In genomic region chr17:35202582-35202981, GRCh38 we compare ENCODE assay signal across 21 cellular contexts. TPM values are rescaled to one million over a fixed set of nuclear protein-coding genes. Genes with fewer than 3 reads are reported as not detected.
"Had no signal": no experiment of that assay in that cellular context is flagged by ENCODE, and none has a peak within 500 bp of the region (broad histone marks: within the 10 kb centered on the region; RNA-seq: fewer than 3 reads in every experiment).

No MANE protein-coding gene starts in this region.

RNA-seq across cellular contexts. Expression of gene SLC35G3, which starts 8.4 kb away (rescaled TPM):
- total RNA-seq: activated naive CD4-positive, alpha-beta T cell treated with anti-CD3 and anti-CD28 coated beads for 36 hours; activated naive CD4-positive, alpha-beta T cell treated with anti-CD3 and anti-CD28 coated beads, Interleukin-2, amount 50 U/mL, for 72 hours; activated naive CD8-positive, alpha-beta T cell treated with anti-CD3 and anti-CD28 coated beads for 36 hours; activated naive CD8-positive, alpha-beta T cell treated with anti-CD3 and anti-CD28 coated beads, Interleukin-2, amount 10 ng/mL, durations not matched to agents 7 days and 5 days; activated T-cell treated with anti-CD3 and anti-CD28 coated beads, Interleukin-2, amount 50 U/mL, for 4 hours; activated T-cell treated with anti-CD3 and anti-CD28 coated beads, Interleukin-2, amount 50 U/mL, for 72 hours; activated T-helper 1 cell treated with anti-CD3 and anti-CD28 coated beads, Interleukin-12 subunit alpha, Interleukin-12 subunit beta, Interleukin-2, Interleukin-4 antibody, amounts not matched to agents 30 ng/mL and 10 ng/mL and 1 ng/mL, durations not matched to agents 14 hours and 24 hours and 36 hours; activated T-helper 17 cell treated with anti-CD3 and anti-CD28 coated beads, Interleukin-2, amount 50 U/mL, for 72 hours; activated T-helper 2 cell treated with anti-CD3 and anti-CD28 coated beads, Interferon-gamma antibody, Interleukin-2, Interleukin-4, amounts not matched to agents 10 μg/mL and 5 μg/mL and 100 μg/mL, durations not matched to agents 14 hours and 24 hours and 36 hours; adrenal gland; aorta; ascending aorta; astrocyte; body of pancreas; breast epithelium; bronchial epithelial cell; cardiac muscle cell; cardiac septum; cerebellum; chondrocyte had no signal
- polyA plus RNA-seq: adipose tissue, adrenal gland, aorta had no signal

RNA-seq across cellular contexts. Expression of gene UNC45B, which starts 55.0 kb away (rescaled TPM):
- total RNA-seq: activated T-cell treated with anti-CD3 and anti-CD28 coated beads, Interleukin-2, amount 50 U/mL, for 4 hours; activated T-helper 1 cell treated with anti-CD3 and anti-CD28 coated beads, Interleukin-12 subunit alpha, Interleukin-12 subunit beta, Interleukin-2, Interleukin-4 antibody, amounts not matched to agents 30 ng/mL and 10 ng/mL and 1 ng/mL, durations not matched to agents 14 hours and 24 hours and 36 hours; activated T-helper 17 cell treated with anti-CD3 and anti-CD28 coated beads, Interleukin-2, amount 50 U/mL, for 72 hours; activated T-helper 2 cell treated with anti-CD3 and anti-CD28 coated beads, Interferon-gamma antibody, Interleukin-2, Interleukin-4, amounts not matched to agents 10 μg/mL and 5 μg/mL and 100 μg/mL, durations not matched to agents 14 hours and 24 hours and 36 hours; aorta; ascending aorta; body of pancreas; breast epithelium; bronchial epithelial cell; cerebellum; chondrocyte had no signal
